In genomic region chr15:67033521-67033920, GRCh38 we compare ENCODE assay signal across 9 cellular contexts. TPM values are rescaled to one million over a fixed set of nuclear protein-coding genes. Genes with fewer than 3 reads are reported as not detected.
A peak's percentile ranks its signal among the peaks of the same experiment; 100 is the strongest.
DNase-seq lines count a peak whose midpoint lies in the region; ATAC-seq and TF ChIP-seq lines count a peak whose summit lies in the region.
"Had no signal": no experiment of that assay in that cellular context is flagged by ENCODE, and none has a peak within 500 bp of the region (broad histone marks: within the 10 kb centered on the region; RNA-seq: fewer than 3 reads in every experiment).

No MANE protein-coding gene starts in this region.

- ATAC-seq in effector memory CD8-positive, alpha-beta T cell (replicated peaks): peak; percentile 76
- ATAC-seq in natural killer cell (peak; percentile 47 to 67 (median 50)), GM21528 (IDR thresholded peaks at IDR 0.05; ENCODE audit: low FRiP score, unreplicated experiment) (no peak), GM21423 (IDR thresholded peaks at IDR 0.05; ENCODE audit: unreplicated experiment) (no peak)

- H3K36me3 Mint-ChIP-seq in effector memory CD8-positive, alpha-beta T cell (ENCODE audit: insufficient read depth): no peaks in the 10 kb centered on the region
- no peaks in the 10 kb centered on the region for H3K36me3 Mint-ChIP-seq in natural killer cell

- H3K27me3 Mint-ChIP-seq in effector memory CD8-positive, alpha-beta T cell: no peaks in the 10 kb centered on the region
- H3K27me3 Mint-ChIP-seq in natural killer cell (ENCODE audit: low read depth in 2 of 2): no peaks in the 10 kb centered on the region

- no peak overlapping the region for H3K27ac Mint-ChIP-seq in effector memory CD8-positive, alpha-beta T cell
- H3K27ac Mint-ChIP-seq in natural killer cell: no peak overlapping the region

- H3K4me3 Mint-ChIP-seq in effector memory CD8-positive, alpha-beta T cell: no peak overlapping the region
- peak overlapping the region; percentile 76 for H3K4me3 Mint-ChIP-seq in natural killer cell

- no peaks in the 10 kb centered on the region for H3K9me3 Mint-ChIP-seq in effector memory CD8-positive, alpha-beta T cell
- H3K9me3 Mint-ChIP-seq in natural killer cell: no peaks in the 10 kb centered on the region

- H3K4me1 Mint-ChIP-seq in effector memory CD8-positive, alpha-beta T cell (ENCODE audit: low read depth in 2 of 2): peaks cover 7 to 10% of the 10 kb centered on the region in 2 donors
- peaks cover 10 to 14% of the 10 kb centered on the region in 2 donors for H3K4me1 Mint-ChIP-seq in natural killer cell

- intact Hi-C loops in natural killer cell (cut with micrococcal nuclease): no loop called here

- no peak for TF ChIP-seq CTCF in natural killer cell (IDR thresholded peaks at IDR 0.05)

- DNase-seq in stimulated activated CD8-positive, alpha-beta memory T cell treated with anti-CD3 and anti-CD28 coated beads, Interleukin-4, amount 100 ng/mL, for 24 hours (ENCODE audit: low read depth): peak; percentile 14
- DNase-seq in stimulated activated CD8-positive, alpha-beta memory T cell treated with anti-CD3 and anti-CD28 coated beads, Interleukin-4, amount 100 ng/mL, for 48 hours: no peak
- peak; percentile 9 to 29 (median 15) for DNase-seq in effector memory CD8-positive, alpha-beta T cell
- DNase-seq in natural killer cell (peak; percentile 19), NCI-H146 (lab: John Stamatoyannopoulos, UW) (no peak), RPMI8226 (no peak)
- DNase-seq: DND-41 had no signal

RNA-seq across cellular contexts. Expression of gene SMAD3, which starts 31.9 kb away (rescaled TPM):
- total RNA-seq in natural killer cell: 10 to 100 TPM; 47.1 to 72.6 (median 63.0) TPM

Comparison
In these comparisons a context has a peak if more than half of its experiments do, and no peak if none do; other contexts are left out.
1. DNase-seq: peak in stimulated activated CD8-positive, alpha-beta memory T cell treated with anti-CD3 and anti-CD28 coated beads, Interleukin-4, amount 100 ng/mL, for 24 hours (single experiment), effector memory CD8-positive, alpha-beta T cell (3 of 3) and natural killer cell (single experiment); none in stimulated activated CD8-positive, alpha-beta memory T cell treated with anti-CD3 and anti-CD28 coated beads, Interleukin-4, amount 100 ng/mL, for 48 hours (single experiment), NCI-H146 (single experiment) and RPMI8226 (single experiment).
2. ATAC-seq: peak in effector memory CD8-positive, alpha-beta T cell (single experiment) and natural killer cell (3 of 3); none in GM21528 (single experiment) and GM21423 (single experiment).